12 cellular contexts compared by ENCODE assay signal in the genomic region with DNA sequence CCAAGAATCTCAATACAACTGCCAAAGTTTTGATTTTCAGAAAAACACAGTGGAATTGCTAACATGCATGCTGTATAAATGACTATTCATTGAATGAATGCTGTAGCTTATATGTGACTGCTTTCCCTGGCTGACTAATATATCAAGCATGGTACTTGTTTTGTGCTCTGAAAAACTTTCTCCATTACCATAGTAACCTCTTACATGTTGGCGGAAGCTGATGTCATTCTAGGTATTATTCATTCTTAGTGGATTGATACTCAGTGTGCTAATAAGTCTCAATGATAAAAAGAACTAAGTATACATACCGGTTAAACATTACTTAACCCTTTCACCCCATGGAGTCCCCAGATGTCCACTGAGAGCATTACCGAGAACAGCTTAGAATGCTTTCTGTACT.
A peak's percentile ranks its signal among the peaks of the same experiment; 100 is the strongest.
DNase-seq lines count a peak whose midpoint lies in the region; ATAC-seq and TF ChIP-seq lines count a peak whose summit lies in the region.
"Had no signal": no experiment of that assay in that cellular context is flagged by ENCODE, and none has a peak within 500 bp of the region (broad histone marks: within the 10 kb centered on the region; RNA-seq: fewer than 3 reads in every experiment).

No MANE protein-coding gene starts in this region.

- H3K27ac ChIP-seq in mammary epithelial cell (ENCODE audit: insufficient read depth, low read depth, low read length) (peak overlapping the region; percentile 92), transverse colon (no peak overlapping the region)
- H3K27ac ChIP-seq: KMS-11 had no signal

- H3K9me3 ChIP-seq in mammary epithelial cell (replicated peaks; ENCODE audit: insufficient read depth, low read length) (no peaks in the 10 kb centered on the region), transverse colon (no peaks in the 10 kb centered on the region)

- H3K9ac ChIP-seq in mammary epithelial cell (ENCODE audit: insufficient read depth, low read length): peak overlapping the region; percentile 61
- H3K9ac ChIP-seq: KMS-11 had no signal

- H3K27me3 ChIP-seq in mammary epithelial cell (ENCODE audit: insufficient read depth, low read length) (no peaks in the 10 kb centered on the region), transverse colon (no peaks in the 10 kb centered on the region)

- H3K36me3 ChIP-seq in mammary epithelial cell (ENCODE audit: insufficient read depth, low read length): no peaks in the 10 kb centered on the region
- no peaks in the 10 kb centered on the region for H3K36me3 ChIP-seq in transverse colon

- ATAC-seq in HG03175 (IDR thresholded peaks at IDR 0.05; ENCODE audit: unreplicated experiment) (peak; percentile 49), omental fat pad (ENCODE audit: low FRiP score) (peak; percentile 75), GM21576 (IDR thresholded peaks at IDR 0.05; ENCODE audit: unreplicated experiment) (no peak)
- ATAC-seq: activated CD8-positive, alpha-beta T cell treated with anti-CD3 and anti-CD28 coated beads, Interleukin-2, amount 10 ng/mL, durations not matched to agents 7 days and 5 days; GM23338 had no signal

- H3K4me1 ChIP-seq in mammary epithelial cell (ENCODE audit: insufficient read depth, low read length) (peaks cover 5% of the 10 kb centered on the region), transverse colon (no peaks in the 10 kb centered on the region)

- H3K4me2 ChIP-seq in mammary epithelial cell (ENCODE audit: insufficient read depth, low read depth, low read length): peak overlapping the region; percentile 58
- H3K4me2 ChIP-seq: GM23338, KMS-11 had no signal

- in situ Hi-C loops in mammary epithelial cell (cut with MboI; ENCODE audit: low sequenced_read_pairs in 2 of 2) (no loop called here), transverse colon (cut with MboI; ENCODE audit: low pct_ligation_motif_present in 1 of 4, low pct_unique_long_range_greater_than_20kb in 1 of 4, low sequenced_read_pairs in 3 of 4) (no loop called here)

- dilution Hi-C loops in mammary epithelial cell (cut with HindIII; ENCODE audit: low sequenced_read_pairs): no loop called here

- CTCF ChIA-PET in mammary epithelial cell (lab: Charles Lee; ENCODE audit: low non-redundant PET): no interaction called here

- H3K4me3 ChIP-seq in mammary epithelial cell (replicated peaks in 1 of 3; ENCODE audit: insufficient read depth in 1 of 3, low read depth in 2 of 3, low read length in 3 of 3): no peak overlapping the region
- H3K4me3 ChIP-seq in transverse colon: no peak overlapping the region
- H3K4me3 ChIP-seq: GM23338 had no signal

- intact Hi-C loops in mammary epithelial cell (cut with micrococcal nuclease) (loop anchor here (5.0 kb wide), 1 partner anchor 494 kb away; no protein-coding TSS in a partner anchor), transverse colon (cut with DNase I; ENCODE audit: low total_unique reads) (no loop called here)

- no peak for TF ChIP-seq POLR2A in transverse colon (IDR thresholded peaks at IDR 0.05)

- H3K79me2 ChIP-seq in mammary epithelial cell (ENCODE audit: insufficient read depth, low read length): no peaks in the 10 kb centered on the region

- no peak for TF ChIP-seq CTCF in mammary epithelial cell (conservative IDR thresholded peaks at IDR 0.05 in 1 of 2, IDR thresholded peaks at IDR 0.05 in 1 of 2; ENCODE audit: extremely low read depth in 1 of 2, insufficient read depth in 1 of 2, low read depth in 1 of 2, low read length in 2 of 2)
- no peak for TF ChIP-seq CTCF in omental fat pad (IDR thresholded peaks at IDR 0.05)
- TF ChIP-seq CTCF in transverse colon (IDR thresholded peaks at IDR 0.05): no peak

- 24% methylated on average over 3 of the region's 3 CpGs for WGBS in mammary epithelial cell (ENCODE audit: low coverage, missing lambda C conversion rate)
- WGBS in transverse colon (ENCODE audit: low coverage in 1 of 2), 2 donors: 62 to 100% methylated on average over 2 to 3 of the region's 3 CpGs

- BruUV-seq in mammary epithelial cell (replicated peaks; lab: Mats Ljungman, UMichigan): no TSS peak

- TF ChIP-seq EP300 in transverse colon (IDR thresholded peaks at IDR 0.05; ENCODE audit: low read depth): no peak

- DNase-seq in GM04503 (ENCODE audit: low read depth) (peak; percentile 3), mammary epithelial cell (peak; percentile 82), omental fat pad (ENCODE audit: low spot score) (no peak), transverse colon (no peak), mucosa of gallbladder (ENCODE audit: low spot score) (no peak), NCI-H1930 (lab: John Stamatoyannopoulos, UW) (no peak)
- DNase-seq: activated CD8-positive, alpha-beta T cell treated with anti-CD3 and anti-CD28 coated beads, Interleukin-2, amount 10 ng/mL, durations not matched to agents 7 days and 5 days; effector CD4-positive, alpha-beta T cell had no signal

- peak overlapping the region; percentile 55 for H2AFZ ChIP-seq in mammary epithelial cell (ENCODE audit: low read depth, low read length)
- H2AFZ ChIP-seq: GM23338 had no signal

- H4K20me1 ChIP-seq in mammary epithelial cell (ENCODE audit: insufficient read depth, low read length): no peaks in the 10 kb centered on the region

Comparison
In these comparisons a context has a peak if more than half of its experiments do, and no peak if none do; other contexts are left out.
1. DNase-seq: peak in GM04503 (single experiment) and mammary epithelial cell (single experiment); none in omental fat pad (single experiment), transverse colon (single experiment), mucosa of gallbladder (single experiment) and NCI-H1930 (0 of 2).